In the genomic region with DNA sequence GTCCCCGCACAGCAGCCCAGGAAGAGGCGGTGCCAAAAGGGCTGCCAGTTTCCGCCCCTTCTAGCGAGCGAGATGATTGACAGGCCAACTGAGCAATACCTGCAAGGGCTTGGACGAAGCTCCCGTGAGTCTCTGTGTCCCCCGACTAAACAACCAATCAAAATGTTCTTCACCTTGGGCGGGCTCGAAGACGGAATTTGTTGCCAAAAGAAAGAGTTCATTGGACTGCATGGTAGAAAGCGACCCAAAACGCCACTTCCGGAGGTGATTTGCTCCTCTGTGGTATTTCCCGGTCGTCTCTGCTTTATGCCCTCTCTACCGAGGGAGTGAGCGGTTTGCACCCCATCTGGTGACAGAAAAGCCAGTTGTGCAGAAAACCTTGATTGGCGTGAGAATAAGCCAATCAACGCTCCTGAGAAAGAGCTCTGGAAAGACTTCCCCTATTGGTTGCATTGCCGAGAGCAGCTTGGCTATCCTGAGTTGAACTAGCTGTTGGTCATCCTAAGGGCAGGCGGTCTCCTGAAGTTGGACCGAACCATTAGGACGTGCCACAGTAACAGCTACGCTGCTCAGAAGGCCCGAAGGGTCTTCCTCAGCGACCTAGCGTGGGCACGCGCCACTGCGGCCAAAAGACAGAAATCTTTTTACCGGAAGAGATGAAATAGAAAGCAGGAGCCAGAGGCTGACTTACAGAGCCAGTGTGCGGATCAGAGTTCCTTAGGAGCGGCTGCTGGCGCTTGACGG, we compare ENCODE assay signal across 8 cellular contexts.
DNase-seq lines count a peak whose midpoint lies in the region; ATAC-seq and TF ChIP-seq lines count a peak whose summit lies in the region.

No MANE protein-coding gene starts in this region.

- H3K4me3 Mint-ChIP-seq in stimulated activated naive CD8-positive, alpha-beta T cell treated with anti-CD3 and anti-CD28 coated beads, Interleukin-15, amount 100 ng/mL, for 72 hours = peak overlapping the region; percentile 100

- peaks cover 39% of the 10 kb centered on the region for H3K4me1 Mint-ChIP-seq in stimulated activated naive CD8-positive, alpha-beta T cell treated with anti-CD3 and anti-CD28 coated beads, Interleukin-15, amount 100 ng/mL, for 72 hours

- H3K27ac ChIP-seq in HL-60 (replicated peaks) = peak overlapping the region; percentile 96

- no peaks in the 10 kb centered on the region for H3K36me3 ChIP-seq in mucosa of stomach (ENCODE audit: control insufficient read depth, insufficient read depth, low read length)

- H3K27ac Mint-ChIP-seq in stimulated activated naive CD8-positive, alpha-beta T cell treated with anti-CD3 and anti-CD28 coated beads, Interleukin-15, amount 100 ng/mL, for 72 hours = peak overlapping the region; percentile 100

- no peaks in the 10 kb centered on the region for H3K27me3 Mint-ChIP-seq in stimulated activated naive CD8-positive, alpha-beta T cell treated with anti-CD3 and anti-CD28 coated beads, Interleukin-15, amount 100 ng/mL, for 72 hours

- peak overlapping the region; percentile 94 for H3K9ac ChIP-seq in mucosa of stomach (ENCODE audit: low read length)

- DNase-seq in DMS 273 (lab: John Stamatoyannopoulos, UW; ENCODE audit: unreplicated experiment) (peak; percentile 100), HL-60 (ENCODE audit: low read depth in 1 of 2, low spot score in 1 of 2) (peak; percentile 99 to 100), NCI-H82 treated with DMSO at 0.1 percent for 48 hours (lab: John Stamatoyannopoulos, UW; ENCODE audit: unreplicated experiment) (peak; percentile 99), activated T-cell treated with anti-CD3 and anti-CD28 coated beads for 4 hours (peak; percentile 86), erythroblast (lab: John Stamatoyannopoulos, UW) (peak; percentile 99 to 100)
- peak; percentile 99 to 100 for DNase-seq in stimulated activated naive CD8-positive, alpha-beta T cell treated with anti-CD3 and anti-CD28 coated beads, Interleukin-15, amount 100 ng/mL, for 72 hours

- H3K9me3 ChIP-seq in mucosa of stomach (ENCODE audit: control insufficient read depth, low read length) = no peaks in the 10 kb centered on the region

- TF ChIP-seq CTCF in HL-60 (IDR thresholded peaks at IDR 0.05; ENCODE audit: insufficient read depth, low read length) = no peak

- H3K4me3 ChIP-seq in HL-60 (replicated peaks; ENCODE audit: insufficient read depth, low read length) = peak overlapping the region; percentile 55
- H3K4me3 ChIP-seq in mucosa of stomach (ENCODE audit: low read length) = peak overlapping the region; percentile 90

- TF ChIP-seq POLR2A in erythroblast (IDR thresholded peaks at IDR 0.05; ENCODE audit: low read length) = peak; percentile 94

- H3K4me1 ChIP-seq in mucosa of stomach (ENCODE audit: control insufficient read depth, insufficient read depth, low read length) = peaks cover 33% of the 10 kb centered on the region

- H3K27me3 ChIP-seq in HL-60 (ENCODE audit: insufficient read depth, poor library complexity, severe bottlenecking) (no peaks in the 10 kb centered on the region), mucosa of stomach (ENCODE audit: control insufficient read depth, insufficient read depth, low read length) (no peaks in the 10 kb centered on the region)

- ATAC-seq in GM19463 (IDR thresholded peaks at IDR 0.05; ENCODE audit: unreplicated experiment) = peak; percentile 82
- peak; percentile 91 for ATAC-seq in stimulated activated naive CD8-positive, alpha-beta T cell treated with anti-CD3 and anti-CD28 coated beads, Interleukin-15, amount 100 ng/mL, for 72 hours

- H3K9me3 Mint-ChIP-seq in stimulated activated naive CD8-positive, alpha-beta T cell treated with anti-CD3 and anti-CD28 coated beads, Interleukin-15, amount 100 ng/mL, for 72 hours = no peaks in the 10 kb centered on the region

Comparison
In these comparisons a context has a peak if more than half of its experiments do, and no peak if none do; other contexts are left out.
1. Peak in every context shown above with its lines: DNase-seq, ATAC-seq, H3K4me3 ChIP-seq and H3K27ac ChIP-seq.